In the genomic region with DNA sequence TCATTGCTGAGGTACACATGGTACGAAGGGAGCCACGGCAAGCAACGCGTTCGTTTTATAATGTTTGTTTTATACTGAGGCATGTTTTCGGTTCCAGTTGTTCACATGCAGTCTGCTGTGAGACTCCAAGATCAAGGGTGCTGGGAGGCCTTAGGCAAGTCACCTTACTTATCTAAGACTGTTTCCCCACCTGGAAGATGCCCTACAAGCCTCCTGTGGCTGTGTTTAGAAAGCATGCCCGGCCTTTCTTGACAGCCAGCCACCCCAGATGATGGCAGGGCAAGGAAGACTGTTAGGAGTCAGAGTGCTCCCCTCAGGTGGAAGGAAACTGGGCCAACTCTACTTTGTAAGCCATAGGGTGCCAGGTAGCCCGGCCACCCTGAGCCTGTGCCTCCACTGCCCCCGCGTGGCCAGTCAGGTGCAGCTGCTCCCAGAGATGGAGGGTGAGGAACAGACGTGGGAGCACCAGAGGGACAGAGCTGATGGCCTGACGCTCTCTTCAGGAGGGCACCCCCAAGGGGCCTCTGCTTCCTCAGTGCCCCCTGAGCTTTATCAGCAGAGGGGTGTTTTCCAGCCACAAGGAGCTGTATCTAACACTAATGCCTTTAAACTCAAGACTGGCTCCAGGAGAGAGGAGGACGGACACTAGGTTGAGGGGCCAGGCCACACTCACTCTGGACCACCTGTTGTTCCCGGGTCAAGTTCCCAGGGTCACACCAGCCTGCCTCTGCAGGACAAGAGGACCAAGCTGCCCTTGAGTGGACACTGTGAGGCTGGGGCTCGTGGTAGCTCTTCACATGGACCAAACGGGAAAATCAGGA, we compare ENCODE assay signal across 8 cellular contexts. TPM values are rescaled to one million over a fixed set of nuclear protein-coding genes. Genes with fewer than 3 reads are reported as not detected.
A peak's percentile ranks its signal among the peaks of the same experiment; 100 is the strongest.
DNase-seq lines count a peak whose midpoint lies in the region; ATAC-seq and TF ChIP-seq lines count a peak whose summit lies in the region.

No MANE protein-coding gene starts in this region.

- no peak overlapping the region; the same call in none of the 2 replicates for H3K27ac Mint-ChIP-seq in WTC11

- POLR2A ChIA-PET in WTC11 (lab: Charles Lee): interaction anchor here (0.6 to 1.6 kb wide), 3 partner anchors 17 to 34 kb away, joined by 3 to 11 read pairs (median 7); partner anchors contain the start of gene RAB37

- CTCF ChIA-PET in WTC11 (lab: Charles Lee): interaction anchor here (0.5 to 12.0 kb wide), 27 partner anchors 9 to 408 kb away, joined by 3 to 262 read pairs (median 5); partner anchors contain the start of genes CD300H, FDXR and RAB37

- H3K27me3 Mint-ChIP-seq in WTC11 (ENCODE audit: low read depth): no peaks in the 10 kb centered on the region

- DNase-seq in NAMALWA (ENCODE audit: low spot score): peak; percentile 71
- peak; percentile 78 for DNase-seq in WTC11 (ENCODE audit: low spot score)
- DNase-seq in T47D (ENCODE audit: low read depth in 1 of 2, low spot score in 1 of 2): peak; percentile 82 to 96
- peak; percentile 87 for DNase-seq in left kidney (ENCODE audit: low read depth, low spot score)
- peak; percentile 55 to 64 (median 60) for DNase-seq in stimulated activated CD4-positive, alpha-beta T cell treated with anti-CD3 and anti-CD28 coated beads, TNF-alpha, amount 100 ng/mL, for 4 hours (ENCODE audit: low read depth in 3 of 3)

- in situ Hi-C loops in T47D (cut with HindIII; ENCODE audit: low pct_unique_long_range_greater_than_20kb, low sequenced_read_pairs): no loop called here

- no peaks in the 10 kb centered on the region for H3K9me3 Mint-ChIP-seq in WTC11

- ATAC-seq in WTC11 (peak; percentile 91), GM18520 (IDR thresholded peaks at IDR 0.05; ENCODE audit: unreplicated experiment) (no peak), GM21390 (IDR thresholded peaks at IDR 0.05; ENCODE audit: unreplicated experiment) (no peak)

- TF ChIP-seq CTCF in GM12872 (IDR thresholded peaks at IDR 0.05; ENCODE audit: insufficient read depth, low read depth, low read length): peak; percentile 91
- TF ChIP-seq CTCF in WTC11 (IDR thresholded peaks at IDR 0.05): peak; percentile 46; the same call in 1 of the 2 replicates

- peaks cover 9% of the 10 kb centered on the region for H3K4me1 Mint-ChIP-seq in WTC11

- H3K4me3 Mint-ChIP-seq in WTC11: no peak overlapping the region

- H3K36me3 Mint-ChIP-seq in WTC11: peaks cover 40% of the 10 kb centered on the region

TF ChIP-seq in WTC11, 78 proteins besides CTCF, POLR2A, EP300 and RAD21 (continues in another document):
- TF ChIP-seq ATF3 (CRISPR knock-in tag; conservative IDR thresholded peaks at IDR 0.05) (no peak), EMX1 (CRISPR knock-in tag; IDR thresholded peaks at IDR 0.05) (no peak), FOXK1 (CRISPR knock-in tag; IDR thresholded peaks at IDR 0.05) (no peak), ZNF219 (CRISPR knock-in tag; IDR thresholded peaks at IDR 0.05; ENCODE audit: borderline replicate concordance) (no peak), NFYB (CRISPR knock-in tag; conservative IDR thresholded peaks at IDR 0.05; ENCODE audit: low read depth) (no peak), NR3C1 (CRISPR knock-in tag; conservative IDR thresholded peaks at IDR 0.05; ENCODE audit: low read depth) (no peak), ZNF396 (CRISPR knock-in tag; IDR thresholded peaks at IDR 0.05; ENCODE audit: borderline replicate concordance) (no peak), ZNF671 (CRISPR knock-in tag; IDR thresholded peaks at IDR 0.05) (no peak), GABPB1 (CRISPR knock-in tag; IDR thresholded peaks at IDR 0.05) (peak; percentile 67), RELA (CRISPR knock-in tag; IDR thresholded peaks at IDR 0.05; ENCODE audit: borderline replicate concordance) (no peak), ZNF263 (CRISPR knock-in tag; IDR thresholded peaks at IDR 0.05; ENCODE audit: low read depth) (peak; percentile 95), ZNF317 (CRISPR knock-in tag; IDR thresholded peaks at IDR 0.05; ENCODE audit: borderline replicate concordance, low read depth) (no peak), MYBL2 (CRISPR knock-in tag; IDR thresholded peaks at IDR 0.05) (no peak), JUN (CRISPR knock-in tag; IDR thresholded peaks at IDR 0.05) (no peak), FOXP4 (CRISPR knock-in tag; IDR thresholded peaks at IDR 0.05) (no peak), GRHL2 (CRISPR knock-in tag; IDR thresholded peaks at IDR 0.05; ENCODE audit: insufficient replicate concordance, severe bottlenecking) (no peak), NFATC4 (CRISPR knock-in tag; IDR thresholded peaks at IDR 0.05) (no peak), FOXP1 (CRISPR knock-in tag; IDR thresholded peaks at IDR 0.05; ENCODE audit: borderline replicate concordance) (no peak), ZNF232 (CRISPR knock-in tag; IDR thresholded peaks at IDR 0.05) (no peak), ZBTB21 (CRISPR knock-in tag; IDR thresholded peaks at IDR 0.05; ENCODE audit: borderline replicate concordance) (no peak), E2F1 (CRISPR knock-in tag; IDR thresholded peaks at IDR 0.05) (no peak), OVOL2 (CRISPR knock-in tag; IDR thresholded peaks at IDR 0.05; ENCODE audit: borderline replicate concordance) (no peak), USF2 (CRISPR knock-in tag; IDR thresholded peaks at IDR 0.05) (no peak), CREM (CRISPR knock-in tag; IDR thresholded peaks at IDR 0.05) (no peak), ZNF423 (CRISPR knock-in tag; IDR thresholded peaks at IDR 0.05) (no peak)
- TF ChIP-seq, protein P1, sequence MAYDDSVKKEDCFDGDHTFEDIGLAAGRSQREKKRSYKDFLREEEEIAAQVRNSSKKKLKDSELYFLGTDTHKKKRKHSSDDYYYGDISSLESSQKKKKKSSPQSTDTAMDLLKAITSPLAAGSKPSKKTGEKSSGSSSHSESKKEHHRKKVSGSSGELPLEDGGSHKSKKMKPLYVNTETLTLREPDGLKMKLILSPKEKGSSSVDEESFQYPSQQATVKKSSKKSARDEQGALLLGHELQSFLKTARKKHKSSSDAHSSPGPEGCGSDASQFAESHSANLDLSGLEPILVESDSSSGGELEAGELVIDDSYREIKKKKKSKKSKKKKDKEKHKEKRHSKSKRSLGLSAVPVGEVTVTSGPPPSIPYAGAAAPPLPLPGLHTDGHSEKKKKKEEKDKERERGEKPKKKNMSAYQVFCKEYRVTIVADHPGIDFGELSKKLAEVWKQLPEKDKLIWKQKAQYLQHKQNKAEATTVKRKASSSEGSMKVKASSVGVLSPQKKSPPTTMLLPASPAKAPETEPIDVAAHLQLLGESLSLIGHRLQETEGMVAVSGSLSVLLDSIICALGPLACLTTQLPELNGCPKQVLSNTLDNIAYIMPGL (CRISPR knock-in tag; IDR thresholded peaks at IDR 0.05): 0 out of 2 replicates have a peak, but pooled peaks have one; percentile 50
- TF ChIP-seq, protein P2, sequence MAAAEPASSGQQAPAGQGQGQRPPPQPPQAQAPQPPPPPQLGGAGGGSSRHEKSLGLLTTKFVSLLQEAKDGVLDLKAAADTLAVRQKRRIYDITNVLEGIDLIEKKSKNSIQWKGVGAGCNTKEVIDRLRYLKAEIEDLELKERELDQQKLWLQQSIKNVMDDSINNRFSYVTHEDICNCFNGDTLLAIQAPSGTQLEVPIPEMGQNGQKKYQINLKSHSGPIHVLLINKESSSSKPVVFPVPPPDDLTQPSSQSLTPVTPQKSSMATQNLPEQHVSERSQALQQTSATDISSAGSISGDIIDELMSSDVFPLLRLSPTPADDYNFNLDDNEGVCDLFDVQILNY (CRISPR knock-in tag; IDR thresholded peaks at IDR 0.05): 0 out of 2 replicates have a peak, but pooled peaks have one; percentile 42

RNA-seq across cellular contexts. Expression of gene NAT9, which starts 5.4 kb away (rescaled TPM):
- 66.0 to 71.2 TPM (median 67.1 TPM) in 3 replicates for total RNA-seq in WTC11 (2021)

RNA-seq across cellular contexts. Expression of gene NHERF1, which starts 22.3 kb away (rescaled TPM):
- 86.9 to 111 TPM (median 97.1 TPM) in 3 replicates for total RNA-seq in WTC11 (2021)

RNA-seq across cellular contexts. Expression of gene RAB37, which starts 33.7 kb away (rescaled TPM):
- total RNA-seq in WTC11 (2021): 8.8 to 9.4 TPM (median 8.9 TPM) in 3 replicates

RNA-seq across cellular contexts. Expression of gene CD300LF, which starts 58.0 kb away (rescaled TPM):
- not detected in 3 replicates for total RNA-seq in WTC11 (2021)
